12 cellular contexts compared by ENCODE assay signal in genomic region chr2:84956334-84957297, GRCh38. TPM values are rescaled to one million over a fixed set of nuclear protein-coding genes. Genes with fewer than 3 reads are reported as not detected.
DNase-seq lines count a peak whose midpoint lies in the region; ATAC-seq and TF ChIP-seq lines count a peak whose summit lies in the region.
"Had no signal": no experiment of that assay in that cellular context is flagged by ENCODE, and none has a peak within 500 bp of the region (broad histone marks: within the 10 kb centered on the region; RNA-seq: fewer than 3 reads in every experiment).

No MANE protein-coding gene starts in this region.

- ATAC-seq in body of pancreas: no peak
- no peak for ATAC-seq in T-helper 17 cell
- ATAC-seq in HG03565 (IDR thresholded peaks at IDR 0.05; ENCODE audit: unreplicated experiment): no peak

- no peaks in the 10 kb centered on the region for H3K9me3 ChIP-seq in HUES64 (ENCODE audit: insufficient read depth, low read depth, low read length)
- no peaks in the 10 kb centered on the region for H3K9me3 ChIP-seq in body of pancreas
- H3K9me3 ChIP-seq in T-helper 17 cell (ENCODE audit: control insufficient read depth, low read length, poor library complexity, severe bottlenecking): no peaks in the 10 kb centered on the region
- H3K9me3 ChIP-seq: upper lobe of left lung had no signal

- H3K27me3 ChIP-seq in HUES64 (ENCODE audit: insufficient read depth, low read length) (no peaks in the 10 kb centered on the region), body of pancreas (no peaks in the 10 kb centered on the region)
- H3K27me3 ChIP-seq: upper lobe of left lung had no signal

- H3K4me3 ChIP-seq in HUES64 (ENCODE audit: low read length) (no peak overlapping the region), body of pancreas (no peak overlapping the region)
- H3K4me3 ChIP-seq: upper lobe of left lung had no signal

- peaks cover 5% of the 10 kb centered on the region for H3K4me1 Mint-ChIP-seq in activated CD4-positive, alpha-beta T cell treated with anti-CD3 and anti-CD28 coated beads, Interleukin-2, amount 10 ng/mL, durations not matched to agents 24 days and 14 days
- H3K4me1 Mint-ChIP-seq in nephron progenitor cell (peaks cover 47% of the 10 kb centered on the region), T-helper 17 cell (peaks cover 13% of the 10 kb centered on the region)

- TF ChIP-seq CTCF in body of pancreas (IDR thresholded peaks at IDR 0.05): no peak
- TF ChIP-seq CTCF in nephron progenitor cell (IDR thresholded peaks at IDR 0.05): no peak

- peaks cover 34% of the 10 kb centered on the region for H3K36me3 Mint-ChIP-seq in activated CD4-positive, alpha-beta T cell treated with anti-CD3 and anti-CD28 coated beads, Interleukin-2, amount 10 ng/mL, durations not matched to agents 24 days and 14 days (ENCODE audit: low read depth)
- H3K36me3 Mint-ChIP-seq in nephron progenitor cell (ENCODE audit: low read depth): peaks cover 8% of the 10 kb centered on the region
- peaks cover 2% of the 10 kb centered on the region for H3K36me3 Mint-ChIP-seq in T-helper 17 cell (ENCODE audit: low read depth)

- peak overlapping the region; percentile 100 for H3K27ac ChIP-seq in HUES64 (ENCODE audit: low read depth, low read length)
- H3K27ac ChIP-seq in body of pancreas: peak overlapping the region; percentile 50 to 99 (median 96)
- H3K27ac ChIP-seq: upper lobe of left lung had no signal

- peak overlapping the region; percentile 76 for H3K27ac Mint-ChIP-seq in activated CD4-positive, alpha-beta T cell treated with anti-CD3 and anti-CD28 coated beads, Interleukin-2, amount 10 ng/mL, durations not matched to agents 24 days and 14 days
- peak overlapping the region; percentile 66 for H3K27ac Mint-ChIP-seq in nephron progenitor cell
- H3K27ac Mint-ChIP-seq in T-helper 17 cell: no peak overlapping the region

- 88% methylated on average over 12 of the region's 12 CpGs for WGBS in HUES64
- WGBS in body of pancreas, 2 donors: 92 to 93% methylated on average over 12 of the region's 12 CpGs

- DNase-seq in activated CD4-positive, alpha-beta T cell treated with anti-CD3 and anti-CD28 coated beads, Interleukin-2, amount 10 ng/mL, durations not matched to agents 24 days and 14 days: no peak
- no peak for DNase-seq in activated CD4-positive, alpha-beta T cell treated with anti-CD3 and anti-CD28 coated beads for 1 hour
- no peak for DNase-seq in body of pancreas
- DNase-seq in nephron progenitor cell: no peak
- DNase-seq in T-helper 17 cell: no peak
- DNase-seq in DMS79 treated with DMSO at 0.1 percent for 48 hours (lab: John Stamatoyannopoulos, UW): no peak
- DNase-seq: RPMI8226; stimulated activated CD4-positive, alpha-beta T cell treated with anti-CD3 and anti-CD28 coated beads, Interleukin-4, amount 100 ng/mL, for 24 hours; upper lobe of left lung had no signal

- peaks cover 46% of the 10 kb centered on the region for H3K4me1 ChIP-seq in HUES64 (ENCODE audit: insufficient read depth, low read length)
- peaks cover 48% of the 10 kb centered on the region for H3K4me1 ChIP-seq in body of pancreas

- no peaks in the 10 kb centered on the region for H3K27me3 Mint-ChIP-seq in activated CD4-positive, alpha-beta T cell treated with anti-CD3 and anti-CD28 coated beads, Interleukin-2, amount 10 ng/mL, durations not matched to agents 24 days and 14 days
- peaks cover 18% of the 10 kb centered on the region for H3K27me3 Mint-ChIP-seq in nephron progenitor cell (ENCODE audit: low read depth, poor library complexity)
- H3K27me3 Mint-ChIP-seq in T-helper 17 cell: no peaks in the 10 kb centered on the region
- H3K27me3 Mint-ChIP-seq: central memory CD8-positive, alpha-beta T cell had no signal

- peaks cover 3% of the 10 kb centered on the region; the same call in 1 of the 2 replicates for H3K36me3 ChIP-seq in HUES64 (ENCODE audit: insufficient read depth, low read length)
- no peaks in the 10 kb centered on the region for H3K36me3 ChIP-seq in body of pancreas (replicated peaks in 1 of 2; ENCODE audit: insufficient read depth in 1 of 2, low read depth in 2 of 2)

- no peaks in the 10 kb centered on the region for H3K9me3 Mint-ChIP-seq in activated CD4-positive, alpha-beta T cell treated with anti-CD3 and anti-CD28 coated beads, Interleukin-2, amount 10 ng/mL, durations not matched to agents 24 days and 14 days
- H3K9me3 Mint-ChIP-seq in nephron progenitor cell: no peaks in the 10 kb centered on the region
- H3K9me3 Mint-ChIP-seq: central memory CD8-positive, alpha-beta T cell had no signal

- TF ChIP-seq POLR2A in body of pancreas (IDR thresholded peaks at IDR 0.05): no peak

- H3K9ac ChIP-seq in HUES64 (ENCODE audit: low read depth, low read length): peak overlapping the region; percentile 24; the same call in 1 of the 2 replicates

- H3K4me3 Mint-ChIP-seq in activated CD4-positive, alpha-beta T cell treated with anti-CD3 and anti-CD28 coated beads, Interleukin-2, amount 10 ng/mL, durations not matched to agents 24 days and 14 days: no peak overlapping the region
- H3K4me3 Mint-ChIP-seq in nephron progenitor cell: no peak overlapping the region
- no peak overlapping the region for H3K4me3 Mint-ChIP-seq in T-helper 17 cell
- H3K4me3 Mint-ChIP-seq: central memory CD8-positive, alpha-beta T cell had no signal

- intact Hi-C loops in activated CD4-positive, alpha-beta T cell treated with anti-CD3 and anti-CD28 coated beads, Interleukin-2, amount 10 ng/mL, durations not matched to agents 24 days and 14 days (cut with micrococcal nuclease): no loop called here
- intact Hi-C loops in body of pancreas (cut with DNase I): no loop called here

RNA-seq across cellular contexts. Expression of gene KCMF1, which starts 14.3 kb away (rescaled TPM):
- 98.1 and 101 TPM in 2 replicates for total RNA-seq in activated CD4-positive, alpha-beta T cell treated with anti-CD3 and anti-CD28 coated beads, Interleukin-2, amount 10 ng/mL, durations not matched to agents 24 days and 14 days
- 84.6 TPM for polyA plus RNA-seq in HUES64 (2013, experiment 1 of 2)
- polyA plus RNA-seq in HUES64 (2013, experiment 2 of 2): 84.9 TPM
- total RNA-seq in body of pancreas (10 to 100 TPM in 1 of 2 donors, 1 to 10 TPM in 1; 7.9 to 30.4 TPM), T-helper 17 cell (10 to 100 TPM; 63.6 to 80.6 TPM)

RNA-seq across cellular contexts. Expression of gene TMSB10, which starts 51.2 kb away (rescaled TPM):
- 2,196 and 2,218 TPM in 2 replicates for total RNA-seq in activated CD4-positive, alpha-beta T cell treated with anti-CD3 and anti-CD28 coated beads, Interleukin-2, amount 10 ng/mL, durations not matched to agents 24 days and 14 days
- polyA plus RNA-seq in HUES64 (2013, experiment 1 of 2): 1,298 TPM
- 1,577 TPM for polyA plus RNA-seq in HUES64 (2013, experiment 2 of 2)
- total RNA-seq in body of pancreas (100 to 1,000 TPM; 672 to 866 TPM), T-helper 17 cell (1,000 to 10,000 TPM; 1,429 to 1,736 TPM)
